In the genomic region with DNA sequence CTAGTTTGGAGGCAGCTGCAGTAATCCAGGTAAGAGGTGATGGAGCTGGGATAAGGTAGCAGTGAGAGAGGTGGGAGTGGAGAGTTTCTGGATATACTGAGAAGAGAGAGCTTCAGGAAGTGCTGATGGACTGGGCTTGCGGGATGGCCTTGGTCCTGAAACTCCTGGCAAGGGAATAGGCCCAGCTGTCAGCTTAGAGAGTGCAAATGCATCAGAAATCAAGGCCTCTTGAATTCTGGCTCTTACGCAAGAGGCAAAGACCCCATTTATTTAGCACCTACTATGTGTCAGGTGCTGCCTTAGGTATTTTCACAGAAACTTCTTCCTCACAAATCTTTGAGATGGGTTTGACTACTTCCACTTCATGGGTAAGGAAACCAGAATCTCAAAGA, we compare ENCODE assay signal across 12 cellular contexts.
DNase-seq lines count a peak whose midpoint lies in the region; ATAC-seq, FAIRE-seq and TF ChIP-seq lines count a peak whose summit lies in the region.
"Had no signal": no experiment of that assay in that cellular context is flagged by ENCODE, and none has a peak within 500 bp of the region (broad histone marks: within the 10 kb centered on the region; RNA-seq: fewer than 3 reads in every experiment).

No MANE protein-coding gene starts in this region.

- TF ChIP-seq CTCF in psoas muscle (IDR thresholded peaks at IDR 0.05), result no peak

- DNase-seq in stimulated activated naive CD8-positive, alpha-beta T cell treated with anti-CD3 and anti-CD28 coated beads, Interleukin-15, Interleukin-2, amounts not matched to agents 100 U/mL and 50 U/mL, for 24 hours, result no peak
- DNase-seq in T-helper 17 cell, result no peak
- DNase-seq in urothelium cell line (ENCODE audit: low spot score), result no peak
- DNase-seq in psoas muscle, result no peak
- no peak for DNase-seq in NCI-H2081 (lab: John Stamatoyannopoulos, UW)
- DNase-seq: HCEC 1CT, OCI-M1, WERI-Rb-1 had no signal

- intact Hi-C loops in psoas muscle (cut with DNase I), result no loop called here

- no peak overlapping the region for H3K4me3 Mint-ChIP-seq in stimulated activated naive CD8-positive, alpha-beta T cell treated with anti-CD3 and anti-CD28 coated beads, Interleukin-15, Interleukin-2, amounts not matched to agents 100 ng/mL and 50 ng/mL, for 24 hours
- H3K4me3 Mint-ChIP-seq in T-helper 17 cell, result peak overlapping the region; percentile 67

- H3K9me3 Mint-ChIP-seq in stimulated activated naive CD8-positive, alpha-beta T cell treated with anti-CD3 and anti-CD28 coated beads, Interleukin-15, Interleukin-2, amounts not matched to agents 100 ng/mL and 50 ng/mL, for 24 hours, result no peaks in the 10 kb centered on the region

- peaks cover 50% of the 10 kb centered on the region for H3K4me1 Mint-ChIP-seq in stimulated activated naive CD8-positive, alpha-beta T cell treated with anti-CD3 and anti-CD28 coated beads, Interleukin-15, Interleukin-2, amounts not matched to agents 100 ng/mL and 50 ng/mL, for 24 hours (ENCODE audit: low read depth)
- peaks cover 36% of the 10 kb centered on the region for H3K4me1 Mint-ChIP-seq in T-helper 17 cell

- H3K27ac Mint-ChIP-seq in stimulated activated naive CD8-positive, alpha-beta T cell treated with anti-CD3 and anti-CD28 coated beads, Interleukin-15, Interleukin-2, amounts not matched to agents 100 ng/mL and 50 ng/mL, for 24 hours, result peak overlapping the region; percentile 43
- peak overlapping the region; percentile 93 for H3K27ac Mint-ChIP-seq in T-helper 17 cell

- FAIRE-seq in urothelium cell line (lab: Jason Lieb, UNC), result no peak
- FAIRE-seq: islet of Langerhans, K562 had no signal

- no peak for ATAC-seq in stimulated activated naive CD8-positive, alpha-beta T cell treated with anti-CD3 and anti-CD28 coated beads, Interleukin-15, Interleukin-2, amounts not matched to agents 100 U/mL and 50 U/mL, for 24 hours
- ATAC-seq in T-helper 17 cell, result no peak
- ATAC-seq in psoas muscle, result no peak
- ATAC-seq: K562 had no signal

- H3K4me1 ChIP-seq in mucosa of rectum (ENCODE audit: control insufficient read depth in 2 of 2, insufficient read depth in 2 of 2, low read length in 2 of 2) (peaks cover 5 to 23% of the 10 kb centered on the region in 2 donors), psoas muscle (no peaks in the 10 kb centered on the region)

- H3K9me3 ChIP-seq in T-helper 17 cell (ENCODE audit: control insufficient read depth, low read length, poor library complexity, severe bottlenecking) (no peaks in the 10 kb centered on the region), mucosa of rectum (ENCODE audit: control insufficient read depth in 2 of 2, low read length in 2 of 2) (no peaks in the 10 kb centered on the region), psoas muscle (peaks cover 4% of the 10 kb centered on the region)

- H3K27ac ChIP-seq in mucosa of rectum (ENCODE audit: low read depth in 2 of 2, low read length in 2 of 2), result peak overlapping the region; percentile 55 to 74
- H3K27ac ChIP-seq in psoas muscle, result no peak overlapping the region
- H3K27ac ChIP-seq: WERI-Rb-1 had no signal

- no peak overlapping the region for H3K4me3 ChIP-seq in mucosa of rectum (ENCODE audit: low read length in 2 of 2)
- H3K4me3 ChIP-seq in psoas muscle, result no peak overlapping the region
- H3K4me3 ChIP-seq: K562 had no signal

- H3K9ac ChIP-seq in mucosa of rectum (ENCODE audit: low read depth in 1 of 2, low read length in 2 of 2), result no peak overlapping the region

- no peaks in the 10 kb centered on the region for H3K27me3 Mint-ChIP-seq in stimulated activated naive CD8-positive, alpha-beta T cell treated with anti-CD3 and anti-CD28 coated beads, Interleukin-15, Interleukin-2, amounts not matched to agents 100 ng/mL and 50 ng/mL, for 24 hours
- no peaks in the 10 kb centered on the region for H3K27me3 Mint-ChIP-seq in T-helper 17 cell

- H3K36me3 ChIP-seq in mucosa of rectum (ENCODE audit: control insufficient read depth in 2 of 2, insufficient read depth in 2 of 2, low read length in 2 of 2), result no peaks in the 10 kb centered on the region
- no peaks in the 10 kb centered on the region for H3K36me3 ChIP-seq in psoas muscle (ENCODE audit: insufficient read depth in 1 of 2, low read depth in 1 of 2)
- H3K36me3 ChIP-seq: WERI-Rb-1 had no signal

- H3K36me3 Mint-ChIP-seq in stimulated activated naive CD8-positive, alpha-beta T cell treated with anti-CD3 and anti-CD28 coated beads, Interleukin-15, Interleukin-2, amounts not matched to agents 100 ng/mL and 50 ng/mL, for 24 hours (ENCODE audit: low read depth), result no peaks in the 10 kb centered on the region
- H3K36me3 Mint-ChIP-seq in T-helper 17 cell (ENCODE audit: low read depth), result no peaks in the 10 kb centered on the region

- WGBS in psoas muscle, 3 donors, result 43 to 59% (median 50%) methylated on average over 2 of the region's 2 CpGs

- peaks cover 0 to 2% of the 10 kb centered on the region in 2 donors for H3K27me3 ChIP-seq in mucosa of rectum (ENCODE audit: control insufficient read depth in 2 of 2, insufficient read depth in 2 of 2, low read length in 2 of 2)
- H3K27me3 ChIP-seq in psoas muscle (ENCODE audit: insufficient read depth in 3 of 3, low read length in 2 of 3), result no peaks in the 10 kb centered on the region
